In genomic region chr5:13866792-13867191, GRCh38 we compare ENCODE assay signal across 1 cellular context.
TF ChIP-seq lines count a peak whose summit lies in the region.

No MANE protein-coding gene starts in this region.

TF ChIP-seq in HepG2, 621 proteins besides CTCF, POLR2A, EP300 and RAD21 (continues in another document):
- TF ChIP-seq, protein P1, sequence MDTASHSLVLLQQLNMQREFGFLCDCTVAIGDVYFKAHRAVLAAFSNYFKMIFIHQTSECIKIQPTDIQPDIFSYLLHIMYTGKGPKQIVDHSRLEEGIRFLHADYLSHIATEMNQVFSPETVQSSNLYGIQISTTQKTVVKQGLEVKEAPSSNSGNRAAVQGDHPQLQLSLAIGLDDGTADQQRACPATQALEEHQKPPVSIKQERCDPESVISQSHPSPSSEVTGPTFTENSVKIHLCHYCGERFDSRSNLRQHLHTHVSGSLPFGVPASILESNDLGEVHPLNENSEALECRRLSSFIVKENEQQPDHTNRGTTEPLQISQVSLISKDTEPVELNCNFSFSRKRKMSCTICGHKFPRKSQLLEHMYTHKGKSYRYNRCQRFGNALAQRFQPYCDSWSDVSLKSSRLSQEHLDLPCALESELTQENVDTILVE (CRISPR knock-in tag; IDR thresholded peaks at IDR 0.05) = peak; percentile 76; the same call in 1 of the 2 replicates
- TF ChIP-seq ZBTB1 (CRISPR knock-in tag; IDR thresholded peaks at IDR 0.05; ENCODE audit: borderline replicate concordance) = no peak
- no peak for TF ChIP-seq ZNF451 (CRISPR knock-in tag; IDR thresholded peaks at IDR 0.05)
- no peak for TF ChIP-seq RBAK (CRISPR knock-in tag; IDR thresholded peaks at IDR 0.05)
- no peak for TF ChIP-seq ARHGAP35 (CRISPR knock-in tag; IDR thresholded peaks at IDR 0.05; ENCODE audit: borderline replicate concordance)
- TF ChIP-seq ZC3H4 (CRISPR knock-in tag; IDR thresholded peaks at IDR 0.05; ENCODE audit: borderline replicate concordance) = no peak
- TF ChIP-seq THRA (CRISPR knock-in tag; IDR thresholded peaks at IDR 0.05; ENCODE audit: borderline replicate concordance) = 0 out of 2 replicates have a peak, but pooled peaks have one; percentile 38
- no peak for TF ChIP-seq ZNF687 (CRISPR knock-in tag; IDR thresholded peaks at IDR 0.05)
- no peak for TF ChIP-seq NPAS2 (CRISPR knock-in tag; IDR thresholded peaks at IDR 0.05; ENCODE audit: borderline replicate concordance)
- no peak for TF ChIP-seq ZZZ3 (CRISPR knock-in tag; IDR thresholded peaks at IDR 0.05; ENCODE audit: borderline replicate concordance)
- no peak for TF ChIP-seq ZNF207 (IDR thresholded peaks at IDR 0.05; ENCODE audit: borderline replicate concordance)
- TF ChIP-seq ZNF557 (CRISPR knock-in tag; IDR thresholded peaks at IDR 0.05) = 0 out of 2 replicates have a peak, but pooled peaks have one; percentile 49
- no peak for TF ChIP-seq SP1 (IDR thresholded peaks at IDR 0.05)
- TF ChIP-seq SP1 (CRISPR knock-in tag; IDR thresholded peaks at IDR 0.05) = no peak
- TF ChIP-seq CREM (IDR thresholded peaks at IDR 0.05) = no peak
- TF ChIP-seq CREM (CRISPR knock-in tag; IDR thresholded peaks at IDR 0.05) = no peak
- TF ChIP-seq MXD1 (CRISPR knock-in tag; IDR thresholded peaks at IDR 0.05) = no peak
- TF ChIP-seq CEBPG (CRISPR knock-in tag; IDR thresholded peaks at IDR 0.05) = no peak
- no peak for TF ChIP-seq AKNA (CRISPR knock-in tag; IDR thresholded peaks at IDR 0.05; ENCODE audit: borderline replicate concordance)
- no peak for TF ChIP-seq ZNF878 (CRISPR knock-in tag; IDR thresholded peaks at IDR 0.05)
- no peak for TF ChIP-seq ZNF607 (CRISPR knock-in tag; IDR thresholded peaks at IDR 0.05; ENCODE audit: borderline replicate concordance)
- no peak for TF ChIP-seq CREB1 (IDR thresholded peaks at IDR 0.05)
- TF ChIP-seq CREB1 (CRISPR knock-in tag; IDR thresholded peaks at IDR 0.05) = no peak
- peak; percentile 39; the same call in 1 of the 2 replicates for TF ChIP-seq TGIF2 (CRISPR knock-in tag; IDR thresholded peaks at IDR 0.05)
- TF ChIP-seq THAP11 (CRISPR knock-in tag; IDR thresholded peaks at IDR 0.05) = no peak
- TF ChIP-seq TCF7 (IDR thresholded peaks at IDR 0.05; ENCODE audit: low read depth) = no peak
- TF ChIP-seq MYNN (CRISPR knock-in tag; IDR thresholded peaks at IDR 0.05; ENCODE audit: low read depth) = no peak
- TF ChIP-seq, protein P2, sequence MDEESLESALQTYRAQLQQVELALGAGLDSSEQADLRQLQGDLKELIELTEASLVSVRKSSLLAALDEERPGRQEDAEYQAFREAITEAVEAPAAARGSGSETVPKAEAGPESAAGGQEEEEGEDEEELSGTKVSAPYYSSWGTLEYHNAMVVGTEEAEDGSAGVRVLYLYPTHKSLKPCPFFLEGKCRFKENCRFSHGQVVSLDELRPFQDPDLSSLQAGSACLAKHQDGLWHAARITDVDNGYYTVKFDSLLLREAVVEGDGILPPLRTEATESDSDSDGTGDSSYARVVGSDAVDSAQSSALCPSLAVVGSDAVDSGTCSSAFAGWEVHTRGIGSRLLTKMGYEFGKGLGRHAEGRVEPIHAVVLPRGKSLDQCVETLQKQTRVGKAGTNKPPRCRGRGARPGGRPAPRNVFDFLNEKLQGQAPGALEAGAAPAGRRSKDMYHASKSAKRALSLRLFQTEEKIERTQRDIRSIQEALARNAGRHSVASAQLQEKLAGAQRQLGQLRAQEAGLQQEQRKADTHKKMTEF (CRISPR knock-in tag; IDR thresholded peaks at IDR 0.05) = no peak
- TF ChIP-seq XBP1 (CRISPR knock-in tag; IDR thresholded peaks at IDR 0.05) = no peak
- TF ChIP-seq FOXA1 (IDR thresholded peaks at IDR 0.05) = no peak
- no peak for TF ChIP-seq FOXA1 (CRISPR knock-in tag; IDR thresholded peaks at IDR 0.05)
- no peak for TF ChIP-seq ZSCAN12 (CRISPR knock-in tag; IDR thresholded peaks at IDR 0.05)
- TF ChIP-seq, protein P3, sequence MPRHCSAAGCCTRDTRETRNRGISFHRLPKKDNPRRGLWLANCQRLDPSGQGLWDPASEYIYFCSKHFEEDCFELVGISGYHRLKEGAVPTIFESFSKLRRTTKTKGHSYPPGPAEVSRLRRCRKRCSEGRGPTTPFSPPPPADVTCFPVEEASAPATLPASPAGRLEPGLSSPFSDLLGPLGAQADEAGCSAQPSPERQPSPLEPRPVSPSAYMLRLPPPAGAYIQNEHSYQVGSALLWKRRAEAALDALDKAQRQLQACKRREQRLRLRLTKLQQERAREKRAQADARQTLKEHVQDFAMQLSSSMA (CRISPR knock-in tag; IDR thresholded peaks at IDR 0.05) = no peak
- TF ChIP-seq, protein P4, sequence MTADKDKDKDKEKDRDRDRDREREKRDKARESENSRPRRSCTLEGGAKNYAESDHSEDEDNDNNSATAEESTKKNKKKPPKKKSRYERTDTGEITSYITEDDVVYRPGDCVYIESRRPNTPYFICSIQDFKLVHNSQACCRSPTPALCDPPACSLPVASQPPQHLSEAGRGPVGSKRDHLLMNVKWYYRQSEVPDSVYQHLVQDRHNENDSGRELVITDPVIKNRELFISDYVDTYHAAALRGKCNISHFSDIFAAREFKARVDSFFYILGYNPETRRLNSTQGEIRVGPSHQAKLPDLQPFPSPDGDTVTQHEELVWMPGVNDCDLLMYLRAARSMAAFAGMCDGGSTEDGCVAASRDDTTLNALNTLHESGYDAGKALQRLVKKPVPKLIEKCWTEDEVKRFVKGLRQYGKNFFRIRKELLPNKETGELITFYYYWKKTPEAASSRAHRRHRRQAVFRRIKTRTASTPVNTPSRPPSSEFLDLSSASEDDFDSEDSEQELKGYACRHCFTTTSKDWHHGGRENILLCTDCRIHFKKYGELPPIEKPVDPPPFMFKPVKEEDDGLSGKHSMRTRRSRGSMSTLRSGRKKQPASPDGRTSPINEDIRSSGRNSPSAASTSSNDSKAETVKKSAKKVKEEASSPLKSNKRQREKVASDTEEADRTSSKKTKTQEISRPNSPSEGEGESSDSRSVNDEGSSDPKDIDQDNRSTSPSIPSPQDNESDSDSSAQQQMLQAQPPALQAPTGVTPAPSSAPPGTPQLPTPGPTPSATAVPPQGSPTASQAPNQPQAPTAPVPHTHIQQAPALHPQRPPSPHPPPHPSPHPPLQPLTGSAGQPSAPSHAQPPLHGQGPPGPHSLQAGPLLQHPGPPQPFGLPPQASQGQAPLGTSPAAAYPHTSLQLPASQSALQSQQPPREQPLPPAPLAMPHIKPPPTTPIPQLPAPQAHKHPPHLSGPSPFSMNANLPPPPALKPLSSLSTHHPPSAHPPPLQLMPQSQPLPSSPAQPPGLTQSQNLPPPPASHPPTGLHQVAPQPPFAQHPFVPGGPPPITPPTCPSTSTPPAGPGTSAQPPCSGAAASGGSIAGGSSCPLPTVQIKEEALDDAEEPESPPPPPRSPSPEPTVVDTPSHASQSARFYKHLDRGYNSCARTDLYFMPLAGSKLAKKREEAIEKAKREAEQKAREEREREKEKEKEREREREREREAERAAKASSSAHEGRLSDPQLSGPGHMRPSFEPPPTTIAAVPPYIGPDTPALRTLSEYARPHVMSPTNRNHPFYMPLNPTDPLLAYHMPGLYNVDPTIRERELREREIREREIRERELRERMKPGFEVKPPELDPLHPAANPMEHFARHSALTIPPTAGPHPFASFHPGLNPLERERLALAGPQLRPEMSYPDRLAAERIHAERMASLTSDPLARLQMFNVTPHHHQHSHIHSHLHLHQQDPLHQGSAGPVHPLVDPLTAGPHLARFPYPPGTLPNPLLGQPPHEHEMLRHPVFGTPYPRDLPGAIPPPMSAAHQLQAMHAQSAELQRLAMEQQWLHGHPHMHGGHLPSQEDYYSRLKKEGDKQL (CRISPR knock-in tag; IDR thresholded peaks at IDR 0.05; ENCODE audit: low read depth) = no peak
- TF ChIP-seq, protein P5, sequence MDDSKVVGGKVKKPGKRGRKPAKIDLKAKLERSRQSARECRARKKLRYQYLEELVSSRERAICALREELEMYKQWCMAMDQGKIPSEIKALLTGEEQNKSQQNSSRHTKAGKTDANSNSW (CRISPR knock-in tag; IDR thresholded peaks at IDR 0.05; ENCODE audit: borderline replicate concordance) = no peak
- no peak for TF ChIP-seq MTA3 (CRISPR knock-in tag; IDR thresholded peaks at IDR 0.05)
- TF ChIP-seq GATA4 (IDR thresholded peaks at IDR 0.05; ENCODE audit: borderline replicate concordance, low read depth) = no peak
- no peak for TF ChIP-seq ZNF558 (CRISPR knock-in tag; IDR thresholded peaks at IDR 0.05; ENCODE audit: borderline replicate concordance)
- peak; percentile 97 for TF ChIP-seq MIER2 (CRISPR knock-in tag; IDR thresholded peaks at IDR 0.05)
- TF ChIP-seq SAFB2 (CRISPR knock-in tag; IDR thresholded peaks at IDR 0.05; ENCODE audit: borderline replicate concordance, low read depth) = no peak
- TF ChIP-seq NCOA2 (CRISPR knock-in tag; IDR thresholded peaks at IDR 0.05) = 0 out of 2 replicates have a peak, but pooled peaks have one; percentile 30
